In genomic region chr4:12231098-12231497, GRCh38 we compare ENCODE assay signal across 29 cellular contexts.
"Had no signal": no experiment of that assay in that cellular context is flagged by ENCODE, and none has a peak within 500 bp of the region (broad histone marks: within the 10 kb centered on the region; RNA-seq: fewer than 3 reads in every experiment).

No MANE protein-coding gene starts in this region.

- H3K27me3 ChIP-seq: brain microvascular endothelial cell, esophagus muscularis mucosa, foreskin keratinocyte, gastrocnemius medialis had no signal

- H3K36me3 ChIP-seq: brain microvascular endothelial cell, esophagus muscularis mucosa, gastrocnemius medialis, WERI-Rb-1 had no signal

- H3K4me1 ChIP-seq: esophagus muscularis mucosa, foreskin keratinocyte, gastrocnemius medialis had no signal

- H3K27ac ChIP-seq: brain microvascular endothelial cell, esophagus muscularis mucosa, foreskin keratinocyte, gastrocnemius medialis, WERI-Rb-1 had no signal

- H3K4me3 ChIP-seq: esophagus muscularis mucosa, gastrocnemius medialis had no signal

- ATAC-seq: activated CD4-positive, CD25-positive, alpha-beta regulatory T cell treated with anti-CD3 and anti-CD28 coated beads, Interleukin-2, amount 50 U/mL, for 24 hours; activated CD8-positive, alpha-beta T cell treated with anti-CD3 and anti-CD28 coated beads for 36 hours; activated T-cell treated with anti-CD3 and anti-CD28 coated beads, Interleukin-2, amount 50 U/mL, for 4 hours; activated T-helper 17 cell treated with anti-CD3 and anti-CD28 coated beads, Interleukin-2, amount 50 U/mL, for 72 hours; effector memory CD8-positive, alpha-beta T cell; foreskin keratinocyte; gastrocnemius medialis; T-helper 17 cell had no signal

- DNase-seq: activated B cell treated with CpG ODN at 0.5 μM for 24 hours; activated CD4-positive, alpha-beta T cell treated with anti-CD3 and anti-CD28 coated beads for 48 hours; activated CD4-positive, alpha-beta T cell treated with anti-CD3 and anti-CD28 coated beads, Interleukin-2, amount 50 U/mL, for 1 hour; activated CD4-positive, alpha-beta T cell treated with anti-CD3 and anti-CD28 coated beads, Interleukin-2, amount 50 U/mL, for 48 hours; activated CD8-positive, alpha-beta memory T cell treated with anti-CD3 and anti-CD28 coated beads for 24 hours; activated CD8-positive, alpha-beta T cell treated with anti-CD3 and anti-CD28 coated beads for 36 hours; activated effector memory CD4-positive, alpha-beta T cell treated with Interleukin-2 at 50 U/mL for 16 hours; activated gamma-delta T cell treated with Interleukin-2 at 50 U/mL for 16 hours; activated naive CD4-positive, alpha-beta T cell treated with anti-CD3 and anti-CD28 coated beads, Interleukin-2, amount 50 U/mL, for 16 hours; activated naive CD4-positive, alpha-beta T cell treated with Interleukin-2 at 50 U/mL for 16 hours; activated T-cell treated with anti-CD3 and anti-CD28 coated beads, Interleukin-2, amount 50 U/mL, for 4 hours; amniotic stem cell; anterior cingulate cortex; brain microvascular endothelial cell; caudate nucleus; cortex of kidney; dermis blood vessel endothelial cell; effector CD4-positive, alpha-beta T cell; effector memory CD8-positive, alpha-beta T cell; erythroblast; foreskin keratinocyte; gastrocnemius medialis; glutamatergic neuron; T-helper 17 cell; T1000; WERI-Rb-1 had no signal

- H3K9me3 ChIP-seq: esophagus muscularis mucosa, gastrocnemius medialis had no signal
